8 cellular contexts compared by ENCODE assay signal in genomic region chr22:29837780-29838598, GRCh38. TPM values are rescaled to one million over a fixed set of nuclear protein-coding genes. Genes with fewer than 3 reads are reported as not detected.
A peak's percentile ranks its signal among the peaks of the same experiment; 100 is the strongest.
DNase-seq lines count a peak whose midpoint lies in the region; ATAC-seq and TF ChIP-seq lines count a peak whose summit lies in the region.

A gene with protein sequence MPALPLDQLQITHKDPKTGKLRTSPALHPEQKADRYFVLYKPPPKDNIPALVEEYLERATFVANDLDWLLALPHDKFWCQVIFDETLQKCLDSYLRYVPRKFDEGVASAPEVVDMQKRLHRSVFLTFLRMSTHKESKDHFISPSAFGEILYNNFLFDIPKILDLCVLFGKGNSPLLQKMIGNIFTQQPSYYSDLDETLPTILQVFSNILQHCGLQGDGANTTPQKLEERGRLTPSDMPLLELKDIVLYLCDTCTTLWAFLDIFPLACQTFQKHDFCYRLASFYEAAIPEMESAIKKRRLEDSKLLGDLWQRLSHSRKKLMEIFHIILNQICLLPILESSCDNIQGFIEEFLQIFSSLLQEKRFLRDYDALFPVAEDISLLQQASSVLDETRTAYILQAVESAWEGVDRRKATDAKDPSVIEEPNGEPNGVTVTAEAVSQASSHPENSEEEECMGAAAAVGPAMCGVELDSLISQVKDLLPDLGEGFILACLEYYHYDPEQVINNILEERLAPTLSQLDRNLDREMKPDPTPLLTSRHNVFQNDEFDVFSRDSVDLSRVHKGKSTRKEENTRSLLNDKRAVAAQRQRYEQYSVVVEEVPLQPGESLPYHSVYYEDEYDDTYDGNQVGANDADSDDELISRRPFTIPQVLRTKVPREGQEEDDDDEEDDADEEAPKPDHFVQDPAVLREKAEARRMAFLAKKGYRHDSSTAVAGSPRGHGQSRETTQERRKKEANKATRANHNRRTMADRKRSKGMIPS (minus strand): TSS chr22:29838274. CDS start chr22:29832325, 5,949 bp downstream.

- H3K27ac ChIP-seq in A673 (ENCODE audit: low read depth, low read length, poor library complexity, severe bottlenecking), result peak within 1 kb of the TSS; percentile 78
- peak within 1 kb of the TSS; percentile 84 for H3K27ac ChIP-seq in VCaP
- H3K27ac ChIP-seq in breast epithelium, result peak within 1 kb of the TSS; percentile 86 to 87
- peak within 1 kb of the TSS; percentile 25 for H3K27ac ChIP-seq in iPS-18a (ENCODE audit: low read length)

- intact Hi-C loops in A673 (cut with micrococcal nuclease; ENCODE audit: unreplicated experiment) (no loop called here), breast epithelium (cut with DNase I; ENCODE audit: low total_unique reads) (no loop called here)

- H3K9me3 ChIP-seq in A673 (ENCODE audit: low read depth, low read length, poor library complexity, severe bottlenecking) (no peaks in the 10 kb centered on the region), breast epithelium (no peaks in the 10 kb centered on the region), iPS-18a (ENCODE audit: control insufficient read depth, low read depth, low read length) (no peaks in the 10 kb centered on the region), skeletal muscle satellite cell (replicated peaks; ENCODE audit: low read length) (no peaks in the 10 kb centered on the region)

- peak within 1 kb of the TSS; percentile 96 for H3K4me2 ChIP-seq in skeletal muscle satellite cell (ENCODE audit: low read length)

- peaks cover 12% of the 10 kb centered on the region for H3K4me1 ChIP-seq in A673 (ENCODE audit: insufficient read depth, low read length, poor library complexity, severe bottlenecking)
- peaks cover 0 to 9% of the 10 kb centered on the region in 2 donors for H3K4me1 ChIP-seq in breast epithelium
- H3K4me1 ChIP-seq in iPS-18a (ENCODE audit: control insufficient read depth, low read depth, low read length), result no peaks in the 10 kb centered on the region
- H3K4me1 ChIP-seq in skeletal muscle satellite cell (ENCODE audit: control insufficient read depth, insufficient read depth, low read length), result peaks cover 10% of the 10 kb centered on the region

- CTCF ChIA-PET in A673 (lab: Charles Lee), result interaction anchor here (0.6 kb wide), 2 partner anchors 141 to 167 kb away, joined by 3 read pairs; no protein-coding TSS in a partner anchor

- TF ChIP-seq CTCF in A673 (conservative IDR thresholded peaks at IDR 0.05; ENCODE audit: low read depth, low read length), result no peak
- TF ChIP-seq CTCF in VCaP (conservative IDR thresholded peaks at IDR 0.05), result no peak
- peak in 2 of 3 donors; percentile 29 to 47 for TF ChIP-seq CTCF in breast epithelium (IDR thresholded peaks at IDR 0.05)

- no TSS peak for BruUV-seq in A673 (replicated peaks; lab: Mats Ljungman, UMichigan)

- H3K9ac ChIP-seq in iPS-18a (ENCODE audit: low read length), result peak within 1 kb of the TSS; percentile 21
- peak within 1 kb of the TSS; percentile 88 for H3K9ac ChIP-seq in skeletal muscle satellite cell (ENCODE audit: low read depth, low read length)

- H3K36me3 ChIP-seq in A673 (ENCODE audit: insufficient read depth, low read length, poor library complexity, severe bottlenecking) (no peaks in the 10 kb centered on the region), breast epithelium (no peaks in the 10 kb centered on the region), iPS-18a (ENCODE audit: control insufficient read depth, low read depth, low read length) (no peaks in the 10 kb centered on the region), skeletal muscle satellite cell (ENCODE audit: insufficient read depth, low read length) (peaks cover 15% of the 10 kb centered on the region)

- H3K27me3 ChIP-seq in A673 (replicated peaks; ENCODE audit: insufficient read depth, low read depth, low read length, poor library complexity) (no peaks in the 10 kb centered on the region), breast epithelium (no peaks in the 10 kb centered on the region), iPS-18a (ENCODE audit: control insufficient read depth, insufficient read depth, low read length) (no peaks in the 10 kb centered on the region), skeletal muscle satellite cell (ENCODE audit: control insufficient read depth, insufficient read depth, low read length) (no peaks in the 10 kb centered on the region)

- peak; percentile 40 for TF ChIP-seq POLR2A in breast epithelium (IDR thresholded peaks at IDR 0.05)

- H3K4me3 ChIP-seq in A673 (ENCODE audit: low read depth, low read length, poor library complexity, severe bottlenecking) (peak within 1 kb of the TSS; percentile 77), breast epithelium (peak within 1 kb of the TSS; percentile 88 to 93 (median 93)), iPS-18a (ENCODE audit: low read length) (peak within 1 kb of the TSS; percentile 79), skeletal muscle satellite cell (ENCODE audit: low read length) (peak within 1 kb of the TSS; percentile 90)

- DNase-seq in A673 (ENCODE audit: low spot score), result peak; percentile 99
- DNase-seq in NCI-H2196 (lab: John Stamatoyannopoulos, UW; ENCODE audit: unreplicated experiment), result peak; percentile 91
- peak; percentile 98 to 99 for DNase-seq in breast epithelium (ENCODE audit: low spot score in 2 of 2)

- peak; percentile 96 for ATAC-seq in GM18868 (IDR thresholded peaks at IDR 0.05; ENCODE audit: unreplicated experiment)
- peak; percentile 93 for ATAC-seq in HG03108 (IDR thresholded peaks at IDR 0.05; ENCODE audit: unreplicated experiment)

- POLR2A ChIA-PET in A673 (lab: Charles Lee; ENCODE audit: low non-redundant PET), result interaction anchor here (0.6 kb wide), 1 partner anchor 44 kb away, joined by 12 read pairs; no protein-coding TSS in a partner anchor

RNA-seq across cellular contexts. Expression of the gene that starts here (rescaled TPM):
- total RNA-seq in A673 (2021), result 54.5 and 54.9 TPM in 2 replicates
- 10 to 100 TPM; 37.0 to 60.3 (median 45.8) TPM for total RNA-seq in breast epithelium
- 29.9 and 38.4 TPM in 2 replicates for total RNA-seq in skeletal muscle satellite cell (2012; rRNA removed)

Comparison
In these comparisons a context has a peak if more than half of its experiments do, and no peak if none do; other contexts are left out.
1. Peak in every context shown above with its lines: DNase-seq, ATAC-seq, H3K4me3 ChIP-seq and H3K27ac ChIP-seq.
2. H3K27ac ChIP-seq: peak in every context shown above with its lines; median percentile 86 in breast epithelium; 84 in VCaP; 78 in A673; 25 in iPS-18a.
3. CTCF ChIP-seq: peak in breast epithelium (2 of 3); none in A673 (single experiment) and VCaP (single experiment).